In genomic region chr18:68841301-68841700, GRCh38 we compare ENCODE assay signal across 1 cellular context.
TF ChIP-seq lines count a peak whose summit lies in the region.

No MANE protein-coding gene starts in this region.

TF ChIP-seq in GM23338, 12 proteins besides CTCF, POLR2A, EP300 and RAD21 (continued from another document):
- no peak for TF ChIP-seq ZNF462 (CRISPR knock-in tag; IDR thresholded peaks at IDR 0.05)
